Comparison of ENCODE assay signal across 9 cellular contexts in the genomic region with DNA sequence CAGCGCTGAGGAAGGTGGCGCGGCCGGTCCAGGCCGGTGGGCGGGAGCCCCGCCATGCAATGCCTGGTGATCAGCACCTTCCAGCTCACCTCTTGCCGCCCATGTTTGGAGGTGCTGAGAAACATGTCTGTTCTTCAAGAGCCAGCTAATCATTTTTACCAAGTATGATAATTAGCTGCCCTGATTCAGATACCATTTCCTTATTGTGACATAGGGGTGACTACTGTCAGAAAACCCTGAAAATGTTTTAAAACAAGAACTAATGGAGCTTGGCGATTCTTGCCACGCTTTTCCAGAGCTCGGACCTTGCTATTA. TPM values are rescaled to one million over a fixed set of nuclear protein-coding genes. Genes with fewer than 3 reads are reported as not detected.
DNase-seq lines count a peak whose midpoint lies in the region; TF ChIP-seq lines count a peak whose summit lies in the region.
"Had no signal": no experiment of that assay in that cellular context is flagged by ENCODE, and none has a peak within 500 bp of the region (broad histone marks: within the 10 kb centered on the region; RNA-seq: fewer than 3 reads in every experiment).

No MANE protein-coding gene starts in this region.

- peak overlapping the region; percentile 69 for H3K9ac ChIP-seq in mesendoderm (ENCODE audit: low read length)

- no peaks in the 10 kb centered on the region for H3K36me3 Mint-ChIP-seq in activated naive CD4-positive, alpha-beta T cell treated with anti-CD3 and anti-CD28 coated beads, Interleukin-2, amount 10 ng/mL, durations not matched to agents 7 days and 5 days
- H3K36me3 Mint-ChIP-seq in type B pancreatic cell = no peaks in the 10 kb centered on the region

- H3K79me2 ChIP-seq in mesendoderm (ENCODE audit: control insufficient read depth, insufficient read depth, low read length) = no peaks in the 10 kb centered on the region

- H3K9me3 Mint-ChIP-seq in activated naive CD4-positive, alpha-beta T cell treated with anti-CD3 and anti-CD28 coated beads, Interleukin-2, amount 10 ng/mL, durations not matched to agents 7 days and 5 days = no peaks in the 10 kb centered on the region
- H3K9me3 Mint-ChIP-seq in type B pancreatic cell = no peaks in the 10 kb centered on the region

- no peak overlapping the region for H3K18ac ChIP-seq in mesendoderm (ENCODE audit: low read length)

- H2AK5ac ChIP-seq in mesendoderm (ENCODE audit: low read length) = no peak overlapping the region

- H3K27me3 Mint-ChIP-seq in activated naive CD4-positive, alpha-beta T cell treated with anti-CD3 and anti-CD28 coated beads, Interleukin-2, amount 10 ng/mL, durations not matched to agents 7 days and 5 days = peaks cover 88% of the 10 kb centered on the region
- H3K27me3 Mint-ChIP-seq in type B pancreatic cell = peaks cover 69% of the 10 kb centered on the region

- peak overlapping the region; percentile 80 for H3K27ac ChIP-seq in caudate nucleus (ENCODE audit: low read depth, low read length)
- no peak overlapping the region for H3K27ac ChIP-seq in mesendoderm (ENCODE audit: low read depth, low read length)

- peaks cover 13% of the 10 kb centered on the region for H3K4me1 Mint-ChIP-seq in activated naive CD4-positive, alpha-beta T cell treated with anti-CD3 and anti-CD28 coated beads, Interleukin-2, amount 10 ng/mL, durations not matched to agents 7 days and 5 days
- peaks cover 3% of the 10 kb centered on the region for H3K4me1 Mint-ChIP-seq in type B pancreatic cell (ENCODE audit: unreplicated experiment)

- H3K4me3 Mint-ChIP-seq in activated naive CD4-positive, alpha-beta T cell treated with anti-CD3 and anti-CD28 coated beads, Interleukin-2, amount 10 ng/mL, durations not matched to agents 7 days and 5 days = peak overlapping the region; percentile 27
- H3K4me3 Mint-ChIP-seq in type B pancreatic cell = peak overlapping the region; percentile 80

- H3K79me1 ChIP-seq in mesendoderm (ENCODE audit: low read length) = no peaks in the 10 kb centered on the region

- no peaks in the 10 kb centered on the region for H3K27me3 ChIP-seq in mesendoderm (ENCODE audit: insufficient read depth, low read length, poor library complexity)

- no CpG with 5 or more reads among the region's 11 CpGs for whole genome bisulfite sequencing in mesendoderm (ENCODE audit: extremely low coverage, insufficient coverage, low lambda C conversion rate)

- no peak overlapping the region for H4K5ac ChIP-seq in mesendoderm (ENCODE audit: low read length)

- CTCF ChIA-PET in activated naive CD4-positive, alpha-beta T cell treated with anti-CD3 and anti-CD28 coated beads, Interleukin-2, amount 10 ng/mL, durations not matched to agents 7 days and 5 days (lab: Charles Lee) = interaction anchor here (1.2 kb wide), 1 partner anchor 63 kb away, joined by 3 read pairs; no protein-coding TSS in a partner anchor

- H3K4me1 ChIP-seq in mesendoderm (ENCODE audit: control insufficient read depth, low read depth, low read length) = peaks cover 4% of the 10 kb centered on the region

- no peaks in the 10 kb centered on the region for H3K36me3 ChIP-seq in mesendoderm (ENCODE audit: control insufficient read depth, insufficient read depth, low read length)

- no peak overlapping the region for H3K23ac ChIP-seq in mesendoderm (ENCODE audit: low read length)

- H2BK15ac ChIP-seq in mesendoderm (replicated peaks; ENCODE audit: low read depth) = no peak overlapping the region

- no peak for TF ChIP-seq CTCF in type B pancreatic cell (conservative IDR thresholded peaks at IDR 0.05)

- H2BK120ac ChIP-seq in mesendoderm (ENCODE audit: low read depth, low read length) = no peak overlapping the region

- H2BK5ac ChIP-seq in mesendoderm (ENCODE audit: low read length) = no peak overlapping the region

- no peak overlapping the region for H3K27ac Mint-ChIP-seq in activated naive CD4-positive, alpha-beta T cell treated with anti-CD3 and anti-CD28 coated beads, Interleukin-2, amount 10 ng/mL, durations not matched to agents 7 days and 5 days
- no peak overlapping the region for H3K27ac Mint-ChIP-seq in type B pancreatic cell

- peak overlapping the region; percentile 59 for H3K4me2 ChIP-seq in mesendoderm (ENCODE audit: low read length)

- no peak overlapping the region for H3K4ac ChIP-seq in mesendoderm (ENCODE audit: low read depth, low read length)

- DNase-seq in activated naive CD4-positive, alpha-beta T cell treated with anti-CD3 and anti-CD28 coated beads, Interleukin-2, amount 10 ng/mL, durations not matched to agents 7 days and 5 days = no peak
- DNase-seq in activated naive CD4-positive, alpha-beta T cell (lab: John Stamatoyannopoulos, UW) = no peak
- DNase-seq in caudate nucleus (lab: John Stamatoyannopoulos, UW) (no peak), mesendoderm (no peak), type B pancreatic cell (ENCODE audit: extremely low spot score, unreplicated experiment) (no peak), occipital lobe (lab: John Stamatoyannopoulos, UW) (no peak), globus pallidus (ENCODE audit: low spot score) (no peak), glomerular visceral epithelial cell (ENCODE audit: extremely low spot score) (no peak)

- H4K8ac ChIP-seq in mesendoderm (ENCODE audit: low read depth, low read length) = no peak overlapping the region

- H3K56ac ChIP-seq in mesendoderm (ENCODE audit: low read length) = peak overlapping the region; percentile 78

- no peak overlapping the region for H3K4me3 ChIP-seq in mesendoderm (ENCODE audit: low read length)

RNA-seq across cellular contexts. Expression of gene SFTPD, which starts 33.5 kb away (rescaled TPM):
- polyA plus RNA-seq in mesendoderm (2013, experiment 1 of 2) = 1.00 TPM
- 0.84 TPM for polyA plus RNA-seq in mesendoderm (2013, experiment 2 of 2)
- total RNA-seq in type B pancreatic cell (ENCODE audit: low replicate concordance) (0.24 and 0.38 TPM in 2 replicates), occipital lobe (0.62 TPM)
- total RNA-seq: activated CD8-positive, alpha-beta memory T cell treated with anti-CD3 and anti-CD28 coated beads for 36 hours had no signal
